ENCODE assay signal across 1 cellular context in the genomic region with DNA sequence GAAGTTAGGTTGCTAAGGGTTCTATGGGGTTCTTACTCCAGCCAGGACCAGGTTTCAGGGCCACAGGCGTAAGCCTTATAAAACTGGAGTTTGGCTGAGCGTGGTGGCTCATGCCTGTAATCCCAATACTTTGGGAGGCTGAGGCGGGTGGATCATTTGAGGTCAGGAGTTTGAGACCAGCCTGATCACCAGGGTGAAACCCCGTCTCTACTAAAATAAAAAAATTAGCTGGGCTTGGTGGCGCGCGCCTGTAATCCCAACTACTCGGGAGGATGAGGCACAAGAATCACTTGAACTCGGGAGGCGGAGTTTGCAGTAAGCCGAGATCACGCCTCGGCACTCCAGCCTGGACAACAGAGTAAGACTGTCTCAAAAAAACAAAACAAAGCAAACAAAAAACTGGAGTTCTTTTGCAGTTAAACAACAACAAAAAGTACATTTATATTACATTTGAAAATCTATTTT.
TF ChIP-seq lines count a peak whose summit lies in the region.

No MANE protein-coding gene starts in this region.

TF ChIP-seq in GM23338, 12 proteins besides CTCF, POLR2A, EP300 and RAD21 (continued from another document):
- TF ChIP-seq, protein P1, sequence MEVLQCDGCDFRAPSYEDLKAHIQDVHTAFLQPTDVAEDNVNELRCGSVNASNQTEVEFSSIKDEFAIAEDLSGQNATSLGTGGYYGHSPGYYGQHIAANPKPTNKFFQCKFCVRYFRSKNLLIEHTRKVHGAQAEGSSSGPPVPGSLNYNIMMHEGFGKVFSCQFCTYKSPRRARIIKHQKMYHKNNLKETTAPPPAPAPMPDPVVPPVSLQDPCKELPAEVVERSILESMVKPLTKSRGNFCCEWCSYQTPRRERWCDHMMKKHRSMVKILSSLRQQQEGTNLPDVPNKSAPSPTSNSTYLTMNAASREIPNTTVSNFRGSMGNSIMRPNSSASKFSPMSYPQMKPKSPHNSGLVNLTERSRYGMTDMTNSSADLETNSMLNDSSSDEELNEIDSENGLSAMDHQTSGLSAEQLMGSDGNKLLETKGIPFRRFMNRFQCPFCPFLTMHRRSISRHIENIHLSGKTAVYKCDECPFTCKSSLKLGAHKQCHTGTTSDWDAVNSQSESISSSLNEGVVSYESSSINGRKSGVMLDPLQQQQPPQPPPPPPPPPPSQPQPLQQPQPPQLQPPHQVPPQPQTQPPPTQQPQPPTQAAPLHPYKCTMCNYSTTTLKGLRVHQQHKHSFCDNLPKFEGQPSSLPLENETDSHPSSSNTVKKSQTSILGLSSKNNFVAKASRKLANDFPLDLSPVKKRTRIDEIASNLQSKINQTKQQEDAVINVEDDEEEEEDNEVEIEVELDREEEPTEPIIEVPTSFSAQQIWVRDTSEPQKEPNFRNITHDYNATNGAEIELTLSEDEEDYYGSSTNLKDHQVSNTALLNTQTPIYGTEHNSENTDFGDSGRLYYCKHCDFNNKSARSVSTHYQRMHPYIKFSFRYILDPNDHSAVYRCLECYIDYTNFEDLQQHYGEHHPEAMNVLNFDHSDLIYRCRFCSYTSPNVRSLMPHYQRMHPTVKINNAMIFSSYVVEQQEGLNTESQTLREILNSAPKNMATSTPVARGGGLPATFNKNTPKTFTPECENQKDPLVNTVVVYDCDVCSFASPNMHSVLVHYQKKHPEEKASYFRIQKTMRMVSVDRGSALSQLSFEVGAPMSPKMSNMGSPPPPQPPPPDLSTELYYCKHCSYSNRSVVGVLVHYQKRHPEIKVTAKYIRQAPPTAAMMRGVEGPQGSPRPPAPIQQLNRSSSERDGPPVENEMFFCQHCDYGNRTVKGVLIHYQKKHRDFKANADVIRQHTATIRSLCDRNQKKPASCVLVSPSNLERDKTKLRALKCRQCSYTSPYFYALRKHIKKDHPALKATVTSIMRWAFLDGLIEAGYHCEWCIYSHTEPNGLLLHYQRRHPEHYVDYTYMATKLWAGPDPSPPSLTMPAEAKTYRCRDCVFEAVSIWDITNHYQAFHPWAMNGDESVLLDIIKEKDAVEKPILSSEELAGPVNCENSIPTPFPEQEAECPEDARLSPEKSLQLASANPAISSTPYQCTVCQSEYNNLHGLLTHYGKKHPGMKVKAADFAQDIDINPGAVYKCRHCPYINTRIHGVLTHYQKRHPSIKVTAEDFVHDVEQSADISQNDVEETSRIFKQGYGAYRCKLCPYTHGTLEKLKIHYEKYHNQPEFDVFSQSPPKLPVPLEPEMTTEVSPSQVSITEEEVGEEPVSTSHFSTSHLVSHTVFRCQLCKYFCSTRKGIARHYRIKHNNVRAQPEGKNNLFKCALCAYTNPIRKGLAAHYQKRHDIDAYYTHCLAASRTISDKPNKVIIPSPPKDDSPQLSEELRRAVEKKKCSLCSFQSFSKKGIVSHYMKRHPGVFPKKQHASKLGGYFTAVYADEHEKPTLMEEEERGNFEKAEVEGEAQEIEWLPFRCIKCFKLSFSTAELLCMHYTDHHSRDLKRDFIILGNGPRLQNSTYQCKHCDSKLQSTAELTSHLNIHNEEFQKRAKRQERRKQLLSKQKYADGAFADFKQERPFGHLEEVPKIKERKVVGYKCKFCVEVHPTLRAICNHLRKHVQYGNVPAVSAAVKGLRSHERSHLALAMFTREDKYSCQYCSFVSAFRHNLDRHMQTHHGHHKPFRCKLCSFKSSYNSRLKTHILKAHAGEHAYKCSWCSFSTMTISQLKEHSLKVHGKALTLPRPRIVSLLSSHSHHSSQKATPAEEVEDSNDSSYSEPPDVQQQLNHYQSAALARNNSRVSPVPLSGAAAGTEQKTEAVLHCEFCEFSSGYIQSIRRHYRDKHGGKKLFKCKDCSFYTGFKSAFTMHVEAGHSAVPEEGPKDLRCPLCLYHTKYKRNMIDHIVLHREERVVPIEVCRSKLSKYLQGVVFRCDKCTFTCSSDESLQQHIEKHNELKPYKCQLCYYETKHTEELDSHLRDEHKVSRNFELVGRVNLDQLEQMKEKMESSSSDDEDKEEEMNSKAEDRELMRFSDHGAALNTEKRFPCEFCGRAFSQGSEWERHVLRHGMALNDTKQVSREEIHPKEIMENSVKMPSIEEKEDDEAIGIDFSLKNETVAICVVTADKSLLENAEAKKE (CRISPR knock-in tag; IDR thresholded peaks at IDR 0.05): no peak
- TF ChIP-seq CREB1 (CRISPR knock-in tag; IDR thresholded peaks at IDR 0.05; ENCODE audit: low read depth) (no peak), STAT1 (IDR thresholded peaks at IDR 0.05; ENCODE audit: unreplicated experiment) (no peak)
- TF ChIP-seq, protein P2, sequence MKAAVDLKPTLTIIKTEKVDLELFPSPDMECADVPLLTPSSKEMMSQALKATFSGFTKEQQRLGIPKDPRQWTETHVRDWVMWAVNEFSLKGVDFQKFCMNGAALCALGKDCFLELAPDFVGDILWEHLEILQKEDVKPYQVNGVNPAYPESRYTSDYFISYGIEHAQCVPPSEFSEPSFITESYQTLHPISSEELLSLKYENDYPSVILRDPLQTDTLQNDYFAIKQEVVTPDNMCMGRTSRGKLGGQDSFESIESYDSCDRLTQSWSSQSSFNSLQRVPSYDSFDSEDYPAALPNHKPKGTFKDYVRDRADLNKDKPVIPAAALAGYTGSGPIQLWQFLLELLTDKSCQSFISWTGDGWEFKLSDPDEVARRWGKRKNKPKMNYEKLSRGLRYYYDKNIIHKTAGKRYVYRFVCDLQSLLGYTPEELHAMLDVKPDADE (IDR thresholded peaks at IDR 0.05): no peak
